In the genomic region with DNA sequence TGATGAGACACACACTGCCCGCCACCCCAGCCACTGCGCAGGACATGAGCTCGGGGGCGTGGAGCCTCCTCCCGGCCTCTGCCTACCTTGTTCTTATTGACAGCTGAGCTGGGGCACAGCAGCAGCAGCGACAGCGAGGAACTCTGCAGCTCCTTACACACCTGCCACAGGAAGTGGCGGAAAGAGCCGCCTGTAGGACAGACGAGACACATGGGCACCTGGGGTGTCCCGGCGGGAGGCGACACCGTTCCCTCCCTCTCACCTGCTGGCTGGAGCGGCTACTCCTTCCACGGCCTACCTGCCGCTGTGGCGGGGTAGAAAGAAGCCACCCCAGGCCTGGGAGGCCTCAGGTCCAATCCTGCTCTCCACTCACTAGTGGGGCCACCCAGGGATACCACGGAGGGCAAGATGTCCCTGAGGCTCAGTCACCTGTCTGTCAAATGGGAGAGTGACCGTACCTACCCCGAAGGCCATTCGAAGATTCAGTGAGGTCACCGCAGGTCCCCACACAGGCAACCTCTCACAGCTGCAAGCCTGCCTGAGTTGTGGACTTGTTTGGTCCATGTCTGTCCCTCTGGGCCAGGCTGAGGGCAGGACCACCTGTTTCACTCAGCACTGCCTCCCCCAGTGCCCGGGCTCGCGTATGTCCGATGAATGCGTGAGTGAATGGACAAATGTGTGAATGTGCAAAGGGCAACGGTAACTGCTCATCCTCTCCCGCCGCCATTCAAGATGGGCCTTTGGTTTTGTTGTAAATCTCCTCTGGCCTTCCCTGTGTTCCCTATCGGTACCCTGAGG, we compare ENCODE assay signal across 1 cellular context.
TF ChIP-seq lines count a peak whose summit lies in the region.

No MANE protein-coding gene starts in this region.

TF ChIP-seq in GM23338, 12 proteins besides CTCF, POLR2A, EP300 and RAD21:
- TF ChIP-seq, protein P1, sequence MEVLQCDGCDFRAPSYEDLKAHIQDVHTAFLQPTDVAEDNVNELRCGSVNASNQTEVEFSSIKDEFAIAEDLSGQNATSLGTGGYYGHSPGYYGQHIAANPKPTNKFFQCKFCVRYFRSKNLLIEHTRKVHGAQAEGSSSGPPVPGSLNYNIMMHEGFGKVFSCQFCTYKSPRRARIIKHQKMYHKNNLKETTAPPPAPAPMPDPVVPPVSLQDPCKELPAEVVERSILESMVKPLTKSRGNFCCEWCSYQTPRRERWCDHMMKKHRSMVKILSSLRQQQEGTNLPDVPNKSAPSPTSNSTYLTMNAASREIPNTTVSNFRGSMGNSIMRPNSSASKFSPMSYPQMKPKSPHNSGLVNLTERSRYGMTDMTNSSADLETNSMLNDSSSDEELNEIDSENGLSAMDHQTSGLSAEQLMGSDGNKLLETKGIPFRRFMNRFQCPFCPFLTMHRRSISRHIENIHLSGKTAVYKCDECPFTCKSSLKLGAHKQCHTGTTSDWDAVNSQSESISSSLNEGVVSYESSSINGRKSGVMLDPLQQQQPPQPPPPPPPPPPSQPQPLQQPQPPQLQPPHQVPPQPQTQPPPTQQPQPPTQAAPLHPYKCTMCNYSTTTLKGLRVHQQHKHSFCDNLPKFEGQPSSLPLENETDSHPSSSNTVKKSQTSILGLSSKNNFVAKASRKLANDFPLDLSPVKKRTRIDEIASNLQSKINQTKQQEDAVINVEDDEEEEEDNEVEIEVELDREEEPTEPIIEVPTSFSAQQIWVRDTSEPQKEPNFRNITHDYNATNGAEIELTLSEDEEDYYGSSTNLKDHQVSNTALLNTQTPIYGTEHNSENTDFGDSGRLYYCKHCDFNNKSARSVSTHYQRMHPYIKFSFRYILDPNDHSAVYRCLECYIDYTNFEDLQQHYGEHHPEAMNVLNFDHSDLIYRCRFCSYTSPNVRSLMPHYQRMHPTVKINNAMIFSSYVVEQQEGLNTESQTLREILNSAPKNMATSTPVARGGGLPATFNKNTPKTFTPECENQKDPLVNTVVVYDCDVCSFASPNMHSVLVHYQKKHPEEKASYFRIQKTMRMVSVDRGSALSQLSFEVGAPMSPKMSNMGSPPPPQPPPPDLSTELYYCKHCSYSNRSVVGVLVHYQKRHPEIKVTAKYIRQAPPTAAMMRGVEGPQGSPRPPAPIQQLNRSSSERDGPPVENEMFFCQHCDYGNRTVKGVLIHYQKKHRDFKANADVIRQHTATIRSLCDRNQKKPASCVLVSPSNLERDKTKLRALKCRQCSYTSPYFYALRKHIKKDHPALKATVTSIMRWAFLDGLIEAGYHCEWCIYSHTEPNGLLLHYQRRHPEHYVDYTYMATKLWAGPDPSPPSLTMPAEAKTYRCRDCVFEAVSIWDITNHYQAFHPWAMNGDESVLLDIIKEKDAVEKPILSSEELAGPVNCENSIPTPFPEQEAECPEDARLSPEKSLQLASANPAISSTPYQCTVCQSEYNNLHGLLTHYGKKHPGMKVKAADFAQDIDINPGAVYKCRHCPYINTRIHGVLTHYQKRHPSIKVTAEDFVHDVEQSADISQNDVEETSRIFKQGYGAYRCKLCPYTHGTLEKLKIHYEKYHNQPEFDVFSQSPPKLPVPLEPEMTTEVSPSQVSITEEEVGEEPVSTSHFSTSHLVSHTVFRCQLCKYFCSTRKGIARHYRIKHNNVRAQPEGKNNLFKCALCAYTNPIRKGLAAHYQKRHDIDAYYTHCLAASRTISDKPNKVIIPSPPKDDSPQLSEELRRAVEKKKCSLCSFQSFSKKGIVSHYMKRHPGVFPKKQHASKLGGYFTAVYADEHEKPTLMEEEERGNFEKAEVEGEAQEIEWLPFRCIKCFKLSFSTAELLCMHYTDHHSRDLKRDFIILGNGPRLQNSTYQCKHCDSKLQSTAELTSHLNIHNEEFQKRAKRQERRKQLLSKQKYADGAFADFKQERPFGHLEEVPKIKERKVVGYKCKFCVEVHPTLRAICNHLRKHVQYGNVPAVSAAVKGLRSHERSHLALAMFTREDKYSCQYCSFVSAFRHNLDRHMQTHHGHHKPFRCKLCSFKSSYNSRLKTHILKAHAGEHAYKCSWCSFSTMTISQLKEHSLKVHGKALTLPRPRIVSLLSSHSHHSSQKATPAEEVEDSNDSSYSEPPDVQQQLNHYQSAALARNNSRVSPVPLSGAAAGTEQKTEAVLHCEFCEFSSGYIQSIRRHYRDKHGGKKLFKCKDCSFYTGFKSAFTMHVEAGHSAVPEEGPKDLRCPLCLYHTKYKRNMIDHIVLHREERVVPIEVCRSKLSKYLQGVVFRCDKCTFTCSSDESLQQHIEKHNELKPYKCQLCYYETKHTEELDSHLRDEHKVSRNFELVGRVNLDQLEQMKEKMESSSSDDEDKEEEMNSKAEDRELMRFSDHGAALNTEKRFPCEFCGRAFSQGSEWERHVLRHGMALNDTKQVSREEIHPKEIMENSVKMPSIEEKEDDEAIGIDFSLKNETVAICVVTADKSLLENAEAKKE (CRISPR knock-in tag; IDR thresholded peaks at IDR 0.05), result no peak
- no peak for TF ChIP-seq NANOG (IDR thresholded peaks at IDR 0.05; ENCODE audit: borderline replicate concordance)
- TF ChIP-seq ZNF331 (CRISPR knock-in tag; IDR thresholded peaks at IDR 0.05; ENCODE audit: low read depth), result no peak
- TF ChIP-seq CREB1 (CRISPR knock-in tag; IDR thresholded peaks at IDR 0.05; ENCODE audit: low read depth), result no peak
- TF ChIP-seq EZH2 (IDR thresholded peaks at IDR 0.05; ENCODE audit: low read depth, unreplicated experiment), result no peak
- TF ChIP-seq STAT1 (IDR thresholded peaks at IDR 0.05; ENCODE audit: unreplicated experiment), result no peak
- TF ChIP-seq POLR2AphosphoS5 (IDR thresholded peaks at IDR 0.05; ENCODE audit: low read depth), result no peak
